ENCODE assay signal across 34 cellular contexts in genomic region chr10:6256439-6256838, GRCh38.
"Had no signal": no experiment of that assay in that cellular context is flagged by ENCODE, and none has a peak within 500 bp of the region (broad histone marks: within the 10 kb centered on the region; RNA-seq: fewer than 3 reads in every experiment).

No MANE protein-coding gene starts in this region.

- H3K9me3 ChIP-seq: gastroesophageal sphincter, SK-N-SH, stomach, thyroid gland had no signal

- FAIRE-seq: astrocyte, endometrium, TTC549 had no signal

- H3K27ac ChIP-seq: brain microvascular endothelial cell, gastroesophageal sphincter, neural progenitor cell, skin epidermis, thyroid gland, WERI-Rb-1 had no signal

- H3K4me3 Mint-ChIP-seq: activated CD4-positive, alpha-beta memory T cell treated with anti-CD3 and anti-CD28 coated beads for 36 hours; activated T-helper 1 cell treated with anti-CD3 and anti-CD28 coated beads, Interleukin-12 subunit alpha, Interleukin-12 subunit beta, Interleukin-2, Interleukin-4 antibody, amounts not matched to agents 30 ng/mL and 10 ng/mL and 1 ng/mL, durations not matched to agents 14 hours and 24 hours and 36 hours; central memory CD8-positive, alpha-beta T cell; memory B cell; natural killer cell; neural progenitor cell; T-helper 1 cell treated with Interleukin-12 subunit alpha and Interleukin-12 subunit beta and Interleukin-4 antibody, amounts not matched to agents 30 μg/mL and 1 μg/mL, for 36 hours had no signal

- H3K27ac Mint-ChIP-seq: activated CD4-positive, alpha-beta memory T cell treated with anti-CD3 and anti-CD28 coated beads for 36 hours; activated T-helper 1 cell treated with anti-CD3 and anti-CD28 coated beads, Interleukin-12 subunit alpha, Interleukin-12 subunit beta, Interleukin-2, Interleukin-4 antibody, amounts not matched to agents 30 ng/mL and 10 ng/mL and 1 ng/mL, durations not matched to agents 14 hours and 24 hours and 36 hours; memory B cell; natural killer cell; neural progenitor cell; T-helper 1 cell treated with Interleukin-12 subunit alpha and Interleukin-12 subunit beta and Interleukin-4 antibody, amounts not matched to agents 30 μg/mL and 1 μg/mL, for 36 hours had no signal

- H3K36me3 ChIP-seq: brain microvascular endothelial cell, neural progenitor cell, stomach, thyroid gland, WERI-Rb-1 had no signal

- H3K27me3 Mint-ChIP-seq: activated CD4-positive, alpha-beta memory T cell treated with anti-CD3 and anti-CD28 coated beads for 36 hours; central memory CD8-positive, alpha-beta T cell had no signal

- H3K4me2 ChIP-seq: neural progenitor cell, SK-N-SH had no signal

- H3K4me3 ChIP-seq: gastroesophageal sphincter, neural progenitor cell, skin epidermis, stomach, thyroid gland had no signal

- H3K36me3 Mint-ChIP-seq: natural killer cell had no signal

- ATAC-seq: activated CD4-positive, CD25-positive, alpha-beta regulatory T cell treated with anti-CD3 and anti-CD28 coated beads, Interleukin-2, amount 50 U/mL, for 24 hours; gastroesophageal sphincter; left cardiac atrium; natural killer cell; sciatic nerve had no signal

- H3K4me1 Mint-ChIP-seq: central memory CD8-positive, alpha-beta T cell had no signal

- DNase-seq: activated CD4-positive, alpha-beta memory T cell treated with anti-CD3 and anti-CD28 coated beads for 36 hours; activated CD4-positive, alpha-beta T cell treated with anti-CD3 and anti-CD28 coated beads for 48 hours; activated CD8-positive, alpha-beta memory T cell treated with anti-CD3 and anti-CD28 coated beads, Interleukin-2, amount 50 U/mL, for 4 hours; activated gamma-delta T cell treated with Interleukin-2 at 50 U/mL for 16 hours; activated naive CD4-positive, alpha-beta T cell treated with anti-CD3 and anti-CD28 coated beads, Interleukin-2, amount 50 U/mL, for 16 hours; activated T-cell treated with anti-CD3 and anti-CD28 coated beads, Interleukin-2, amount 50 U/mL, for 1 hour; amniotic stem cell; brain microvascular endothelial cell; effector CD8-positive, alpha-beta T cell; hippocampal formation; left cardiac atrium; midbrain; natural killer cell; retina; SK-N-SH; stimulated activated CD4-positive, alpha-beta T cell treated with anti-CD3 and anti-CD28 coated beads, Interleukin-12 subunit alpha, Interleukin-12 subunit beta, amount 100 ng/mL, for 4 hours; stimulated activated CD4-positive, alpha-beta T cell treated with anti-CD3 and anti-CD28 coated beads, Interleukin-4, amount 100 ng/mL, for 1 hour; stomach; SW 1271; T-helper 9 cell; thyroid gland; WERI-Rb-1 had no signal

- H3K4me1 ChIP-seq: gastroesophageal sphincter, neural progenitor cell, thyroid gland had no signal
